ENCODE assay signal across 12 cellular contexts in the genomic region with DNA sequence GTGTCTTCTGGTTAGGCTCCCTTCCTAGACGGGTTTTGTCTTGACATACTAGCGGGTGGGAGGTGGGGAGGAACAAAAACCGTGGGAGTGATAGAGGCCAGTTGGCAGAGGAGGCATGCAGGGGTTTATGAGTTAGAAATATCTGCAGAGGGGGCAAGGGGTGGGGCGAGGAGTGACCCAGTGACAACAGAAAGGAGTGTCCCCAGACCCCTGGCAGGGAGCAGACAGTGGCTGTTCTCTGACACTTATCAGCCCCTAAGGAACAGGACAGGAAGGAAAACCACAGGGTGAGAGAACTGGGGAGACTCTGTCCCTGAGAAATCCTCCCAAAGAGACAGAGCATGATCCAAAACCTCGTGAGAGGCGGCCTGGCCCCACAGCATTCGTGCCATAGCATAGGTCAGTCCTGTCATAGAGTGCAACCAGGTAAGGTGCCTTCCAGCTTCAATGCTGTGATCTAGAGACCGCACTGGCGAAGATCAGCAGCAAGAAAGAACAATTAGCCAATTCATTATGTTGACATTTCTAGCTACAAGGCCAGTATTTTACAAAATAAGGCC.
A peak's percentile ranks its signal among the peaks of the same experiment; 100 is the strongest.
DNase-seq lines count a peak whose midpoint lies in the region; ATAC-seq and TF ChIP-seq lines count a peak whose summit lies in the region.
"Had no signal": no experiment of that assay in that cellular context is flagged by ENCODE, and none has a peak within 500 bp of the region (broad histone marks: within the 10 kb centered on the region; RNA-seq: fewer than 3 reads in every experiment).

No MANE protein-coding gene starts in this region.

- in situ Hi-C loops in G401 (cut with HindIII; ENCODE audit: low sequenced_read_pairs): no loop called here

- H3K4me3 ChIP-seq in adrenal gland (no peak overlapping the region), trophoblast cell (ENCODE audit: low read depth, low read length) (no peak overlapping the region), urinary bladder (ENCODE audit: low read depth, low read length) (no peak overlapping the region)

- no peak overlapping the region for H4K8ac ChIP-seq in trophoblast cell (ENCODE audit: low read depth, low read length)

- no peak overlapping the region for H3K14ac ChIP-seq in trophoblast cell (ENCODE audit: low read length)

- no peak overlapping the region for H2BK120ac ChIP-seq in trophoblast cell (ENCODE audit: insufficient read depth, low read length, poor library complexity)

- no peak overlapping the region for H3K23ac ChIP-seq in trophoblast cell (ENCODE audit: low read length)

- H3K9ac ChIP-seq in trophoblast cell (ENCODE audit: low read length): no peak overlapping the region

- H3K4ac ChIP-seq in trophoblast cell (ENCODE audit: low read depth, low read length): no peak overlapping the region

- H3K9me3 ChIP-seq in adrenal gland (replicated peaks in 1 of 3): no peaks in the 10 kb centered on the region
- H3K9me3 ChIP-seq in trophoblast cell (ENCODE audit: insufficient read depth, low read depth, low read length): no peaks in the 10 kb centered on the region
- H3K9me3 ChIP-seq: Caco-2 had no signal

- H3K79me1 ChIP-seq in trophoblast cell (ENCODE audit: low read length): no peaks in the 10 kb centered on the region

- no peak overlapping the region for H4K12ac ChIP-seq in trophoblast cell (ENCODE audit: low read depth, low read length)

- intact Hi-C loops in adrenal gland (cut with DNase I) (no loop called here), left cardiac atrium (cut with DNase I) (loop anchor here in 1 of 2 donors (10.0 kb wide), 1 partner anchor 76 kb away; no protein-coding TSS in a partner anchor)

- no peak overlapping the region for H2BK5ac ChIP-seq in trophoblast cell (ENCODE audit: low read depth, low read length, poor library complexity)

- H4K91ac ChIP-seq in trophoblast cell (ENCODE audit: low read depth, low read length): no peak overlapping the region

- ATAC-seq in left cardiac atrium: peak; percentile 3 to 16
- ATAC-seq in activated CD4-positive, CD25-positive, alpha-beta regulatory T cell treated with anti-CD3 and anti-CD28 coated beads, Interleukin-2, amount 50 U/mL, for 24 hours: no peak
- no peak for ATAC-seq in omental fat pad (ENCODE audit: low FRiP score)
- ATAC-seq: T-helper 17 cell had no signal

- peak overlapping the region; percentile 18 for H2AFZ ChIP-seq in trophoblast cell (ENCODE audit: insufficient read depth, low read length, poor library complexity)

- H3K36me3 ChIP-seq in adrenal gland (replicated peaks in 1 of 2) (no peaks in the 10 kb centered on the region), trophoblast cell (ENCODE audit: control insufficient read depth in 1 of 2, insufficient read depth in 2 of 2, low read length in 2 of 2) (no peaks in the 10 kb centered on the region), urinary bladder (ENCODE audit: insufficient read depth) (no peaks in the 10 kb centered on the region)

- H2AK5ac ChIP-seq in trophoblast cell (ENCODE audit: low read length): no peak overlapping the region

- H3K27me3 ChIP-seq in adrenal gland (no peaks in the 10 kb centered on the region), trophoblast cell (ENCODE audit: insufficient read depth, low read length) (no peaks in the 10 kb centered on the region)

- TF ChIP-seq POLR2A in adrenal gland (IDR thresholded peaks at IDR 0.05): no peak

- TF ChIP-seq CTCF in adrenal gland (IDR thresholded peaks at IDR 0.05): no peak
- no peak for TF ChIP-seq CTCF in omental fat pad (IDR thresholded peaks at IDR 0.05)

- H3K18ac ChIP-seq in trophoblast cell (ENCODE audit: low read length): no peak overlapping the region

- H3K4me1 ChIP-seq in adrenal gland (replicated peaks in 1 of 2): peaks cover 28 to 53% of the 10 kb centered on the region in 2 donors
- peaks cover 4 to 5% of the 10 kb centered on the region in 2 experiments for H3K4me1 ChIP-seq in trophoblast cell (ENCODE audit: control insufficient read depth in 1 of 2, insufficient read depth in 2 of 2, low read length in 2 of 2)
- H3K4me1 ChIP-seq in urinary bladder (ENCODE audit: insufficient read depth): no peaks in the 10 kb centered on the region

- H3K27ac ChIP-seq in adrenal gland (peak overlapping the region; percentile 45 to 94 (median 78)), trophoblast cell (ENCODE audit: low read depth, low read length) (no peak overlapping the region), urinary bladder (ENCODE audit: low read depth) (peak overlapping the region; percentile 85)

- no peak overlapping the region for H2BK12ac ChIP-seq in trophoblast cell (ENCODE audit: low read length)

- H3K4me2 ChIP-seq in trophoblast cell (ENCODE audit: low read length): no peak overlapping the region

- 35 to 41% (median 37%) methylated on average over 9 of the region's 9 CpGs for WGBS in adrenal gland, 4 donors
- no CpG with 5 or more reads among the region's 9 CpGs for WGBS in trophoblast cell (ENCODE audit: extremely low coverage, insufficient coverage, insufficient read length)
- 51% methylated on average over 9 of the region's 9 CpGs for WGBS in urinary bladder

- DNase-seq in adrenal gland (peak in 2 of 7 donors; percentile 32 to 44), left cardiac atrium (peak; percentile 43), trophoblast cell (no peak), G401 (ENCODE audit: low spot score) (no peak), amniotic stem cell (lab: John Stamatoyannopoulos, UW) (no peak), omental fat pad (ENCODE audit: low spot score) (no peak)
- DNase-seq: activated CD4-positive, alpha-beta T cell treated with anti-CD3 and anti-CD28 coated beads, Interleukin-2, amount 50 U/mL, for 48 hours; Caco-2; NCI-H2171 treated with DMSO at 0.1 percent for 48 hours; T-helper 17 cell had no signal

- no peaks in the 10 kb centered on the region for H3K79me2 ChIP-seq in trophoblast cell (ENCODE audit: control insufficient read depth, insufficient read depth, low read length, poor library complexity)

Comparison
In these comparisons a context has a peak if more than half of its experiments do, and no peak if none do; other contexts are left out.
1. ATAC-seq: peak in left cardiac atrium (2 of 2); none in activated CD4-positive, CD25-positive, alpha-beta regulatory T cell treated with anti-CD3 and anti-CD28 coated beads, Interleukin-2, amount 50 U/mL, for 24 hours (0 of 2) and omental fat pad (single experiment).